13 cellular contexts compared by ENCODE assay signal in the genomic region with DNA sequence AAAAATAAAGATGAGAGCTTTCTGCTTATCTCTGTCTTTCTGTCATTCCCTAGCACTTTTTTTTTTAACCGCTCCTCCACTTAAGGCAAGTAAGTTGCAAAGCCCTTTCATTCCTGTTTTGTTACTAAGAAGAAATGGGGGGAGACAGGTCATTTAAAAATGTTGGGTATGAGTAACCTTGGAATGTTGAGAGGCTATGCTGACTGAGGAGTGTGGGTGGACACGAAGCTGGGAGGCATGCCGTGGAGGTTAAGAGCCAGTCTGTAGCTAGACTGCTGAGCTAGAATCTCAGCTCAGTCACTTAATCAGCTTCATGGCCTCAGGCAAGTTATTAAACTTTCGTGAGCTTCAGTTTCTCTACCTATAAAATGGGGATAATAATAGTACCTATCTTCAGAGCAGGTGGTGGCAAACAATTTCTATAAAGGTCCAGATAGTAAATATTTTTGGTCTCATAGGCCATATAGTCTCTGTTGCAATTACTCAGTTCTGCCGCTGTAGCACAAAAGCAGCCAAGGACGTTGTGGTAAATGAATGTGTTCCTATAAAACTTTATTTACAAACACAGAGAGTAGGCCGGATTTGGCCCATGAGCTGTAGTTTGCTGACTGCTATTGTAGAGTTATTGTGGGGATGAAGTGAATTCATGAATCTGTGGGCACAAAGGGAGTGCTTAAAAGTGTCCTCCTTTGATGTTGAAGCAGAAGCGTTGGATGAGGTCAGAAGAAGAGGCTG.
DNase-seq lines count a peak whose midpoint lies in the region; ATAC-seq, FAIRE-seq and TF ChIP-seq lines count a peak whose summit lies in the region.
"Had no signal": no experiment of that assay in that cellular context is flagged by ENCODE, and none has a peak within 500 bp of the region (broad histone marks: within the 10 kb centered on the region; RNA-seq: fewer than 3 reads in every experiment).

No MANE protein-coding gene starts in this region.

- H3K4me3 ChIP-seq in astrocyte (ENCODE audit: insufficient read depth, low read depth, low read length): no peak overlapping the region
- no peak overlapping the region for H3K4me3 ChIP-seq in kidney epithelial cell (ENCODE audit: low read depth, low read length)
- H3K4me3 ChIP-seq in kidney (ENCODE audit: low read length in 2 of 2): no peak overlapping the region
- no peak overlapping the region for H3K4me3 ChIP-seq in ascending aorta

- intact Hi-C loops in kidney (cut with DNase I) (no loop called here), ascending aorta (cut with DNase I) (no loop called here)

- no peaks in the 10 kb centered on the region for H4K20me1 ChIP-seq in astrocyte (ENCODE audit: insufficient read depth, low read length)

- H3K27ac ChIP-seq in astrocyte (ENCODE audit: low read depth, low read length) (peak overlapping the region; percentile 82), kidney (ENCODE audit: low read depth in 2 of 2, low read length in 2 of 2) (no peak overlapping the region), ascending aorta (no peak overlapping the region)

- H3K27me3 ChIP-seq in astrocyte (ENCODE audit: insufficient read depth, low read length): no peaks in the 10 kb centered on the region
- H3K27me3 ChIP-seq in kidney epithelial cell (ENCODE audit: control insufficient read depth, insufficient read depth, low read length): no peaks in the 10 kb centered on the region
- no peaks in the 10 kb centered on the region for H3K27me3 ChIP-seq in ascending aorta

- H3K9me3 Mint-ChIP-seq in astrocyte (ENCODE audit: unreplicated experiment) (peaks cover 5% of the 10 kb centered on the region), osteocyte (ENCODE audit: unreplicated experiment) (no peaks in the 10 kb centered on the region)
- H3K9me3 Mint-ChIP-seq: activated CD4-positive, alpha-beta T cell treated with anti-CD3 and anti-CD28 coated beads, Interleukin-2, amount 10 ng/mL, durations not matched to agents 24 days and 14 days; activated naive CD8-positive, alpha-beta T cell treated with anti-CD3 and anti-CD28 coated beads, Interleukin-2, amount 10 ng/mL, durations not matched to agents 7 days and 5 days; CD4-positive, alpha-beta T cell had no signal

- H3K9ac ChIP-seq in astrocyte (ENCODE audit: low read length) (peak overlapping the region; percentile 56), kidney (ENCODE audit: low read length in 2 of 2) (no peak overlapping the region)

- in situ Hi-C loops in ACHN (cut with HindIII; ENCODE audit: low pct_ligation_motif_present, low pct_unique_long_range_greater_than_20kb, low sequenced_read_pairs): no loop called here

- TF ChIP-seq CTCF in astrocyte (IDR thresholded peaks at IDR 0.05; ENCODE audit: insufficient read depth, low read depth, low read length) (peak; percentile 24), kidney epithelial cell (IDR thresholded peaks at IDR 0.05; ENCODE audit: insufficient read depth, low read length, poor library complexity, severe bottlenecking) (no peak), kidney (IDR thresholded peaks at IDR 0.05; ENCODE audit: borderline replicate concordance, extremely low read depth, insufficient read depth) (no peak), ascending aorta (IDR thresholded peaks at IDR 0.05) (no peak), osteocyte (IDR thresholded peaks at IDR 0.05) (no peak)

- peak overlapping the region; percentile 72 for H3K4me2 ChIP-seq in astrocyte (ENCODE audit: low read length)

- H3K36me3 ChIP-seq in astrocyte (ENCODE audit: insufficient read depth, low read length) (no peaks in the 10 kb centered on the region), kidney epithelial cell (ENCODE audit: control insufficient read depth, insufficient read depth, low read length) (no peaks in the 10 kb centered on the region), kidney (ENCODE audit: control insufficient read depth in 1 of 2, insufficient read depth in 2 of 2, low read length in 2 of 2) (no peaks in the 10 kb centered on the region), ascending aorta (no peaks in the 10 kb centered on the region)

- H3K9me3 ChIP-seq in astrocyte (ENCODE audit: insufficient read depth, low read depth, low read length) (no peaks in the 10 kb centered on the region), kidney (ENCODE audit: control insufficient read depth in 1 of 2, low read length in 2 of 2) (no peaks in the 10 kb centered on the region), ascending aorta (no peaks in the 10 kb centered on the region)

- ATAC-seq in HG02678 (IDR thresholded peaks at IDR 0.05; ENCODE audit: unreplicated experiment): no peak

- peak; percentile 97 for FAIRE-seq in astrocyte (lab: Jason Lieb, UNC)
- no peak for FAIRE-seq in kidney (lab: Jason Lieb, UNC)

- peaks cover 5% of the 10 kb centered on the region for H3K27me3 Mint-ChIP-seq in astrocyte (ENCODE audit: low read depth, unreplicated experiment)
- peaks cover 6% of the 10 kb centered on the region for H3K27me3 Mint-ChIP-seq in osteocyte (ENCODE audit: unreplicated experiment)

- H3K36me3 Mint-ChIP-seq in astrocyte (ENCODE audit: low read depth, unreplicated experiment) (peaks cover 2% of the 10 kb centered on the region), osteocyte (ENCODE audit: unreplicated experiment) (no peaks in the 10 kb centered on the region)
- H3K36me3 Mint-ChIP-seq: activated naive CD8-positive, alpha-beta T cell treated with anti-CD3 and anti-CD28 coated beads, Interleukin-2, amount 10 ng/mL, durations not matched to agents 7 days and 5 days had no signal

- H3K4me3 Mint-ChIP-seq in astrocyte (ENCODE audit: unreplicated experiment): no peak overlapping the region
- no peak overlapping the region for H3K4me3 Mint-ChIP-seq in osteocyte (ENCODE audit: unreplicated experiment)
- H3K4me3 Mint-ChIP-seq: activated CD4-positive, alpha-beta T cell treated with anti-CD3 and anti-CD28 coated beads, Interleukin-2, amount 10 ng/mL, durations not matched to agents 24 days and 14 days; activated naive CD8-positive, alpha-beta T cell treated with anti-CD3 and anti-CD28 coated beads, Interleukin-2, amount 10 ng/mL, durations not matched to agents 7 days and 5 days; CD4-positive, alpha-beta T cell had no signal

- peak overlapping the region; percentile 28 for H2AFZ ChIP-seq in astrocyte (ENCODE audit: low read depth, low read length)

- H3K79me2 ChIP-seq in astrocyte (ENCODE audit: insufficient read depth, low read length): no peaks in the 10 kb centered on the region

- H3K4me1 ChIP-seq in astrocyte (ENCODE audit: insufficient read depth, low read length): peaks cover 34% of the 10 kb centered on the region
- H3K4me1 ChIP-seq in kidney (ENCODE audit: control insufficient read depth in 1 of 2, insufficient read depth in 1 of 2, low read depth in 1 of 2, low read length in 2 of 2): no peaks in the 10 kb centered on the region
- no peaks in the 10 kb centered on the region for H3K4me1 ChIP-seq in ascending aorta

- DNase-seq in ACHN (peak; percentile 88), HS-5 (ENCODE audit: low read depth) (peak; percentile 94), astrocyte (ENCODE audit: low read depth) (peak; percentile 99), kidney epithelial cell (ENCODE audit: low read depth) (peak; percentile 92), kidney (no peak), ascending aorta (ENCODE audit: low spot score in 2 of 2) (no peak), osteocyte (ENCODE audit: extremely low spot score, unreplicated experiment) (no peak)
- DNase-seq: activated CD4-positive, alpha-beta T cell treated with anti-CD3 and anti-CD28 coated beads, Interleukin-2, amount 10 ng/mL, durations not matched to agents 24 days and 14 days; activated naive CD8-positive, alpha-beta T cell treated with anti-CD3 and anti-CD28 coated beads, Interleukin-2, amount 10 ng/mL, durations not matched to agents 7 days and 5 days; CD4-positive, alpha-beta T cell; NCI-H1436; stimulated activated naive CD4-positive, alpha-beta T cell had no signal

- H3K4me1 Mint-ChIP-seq in astrocyte (ENCODE audit: low read depth, unreplicated experiment): peaks cover 55% of the 10 kb centered on the region
- peaks cover 9% of the 10 kb centered on the region for H3K4me1 Mint-ChIP-seq in osteocyte (ENCODE audit: unreplicated experiment)
- H3K4me1 Mint-ChIP-seq: activated CD4-positive, alpha-beta T cell treated with anti-CD3 and anti-CD28 coated beads, Interleukin-2, amount 10 ng/mL, durations not matched to agents 24 days and 14 days; activated naive CD8-positive, alpha-beta T cell treated with anti-CD3 and anti-CD28 coated beads, Interleukin-2, amount 10 ng/mL, durations not matched to agents 7 days and 5 days had no signal

- H3K27ac Mint-ChIP-seq in astrocyte (ENCODE audit: unreplicated experiment) (peak overlapping the region; percentile 95), osteocyte (ENCODE audit: unreplicated experiment) (no peak overlapping the region)
- H3K27ac Mint-ChIP-seq: activated CD4-positive, alpha-beta T cell treated with anti-CD3 and anti-CD28 coated beads, Interleukin-2, amount 10 ng/mL, durations not matched to agents 24 days and 14 days; activated naive CD8-positive, alpha-beta T cell treated with anti-CD3 and anti-CD28 coated beads, Interleukin-2, amount 10 ng/mL, durations not matched to agents 7 days and 5 days; CD4-positive, alpha-beta T cell had no signal

Comparison
In these comparisons a context has a peak if more than half of its experiments do, and no peak if none do; other contexts are left out.
1. DNase-seq: peak in ACHN (single experiment), HS-5 (single experiment), astrocyte (single experiment) and kidney epithelial cell (single experiment); none in kidney (single experiment), ascending aorta (0 of 2) and osteocyte (single experiment).